In genomic region chr18:3665780-3666525, GRCh38 we compare ENCODE assay signal across 8 cellular contexts.
DNase-seq lines count a peak whose midpoint lies in the region; ATAC-seq, FAIRE-seq and TF ChIP-seq lines count a peak whose summit lies in the region.

No MANE protein-coding gene starts in this region.

- peak overlapping the region; percentile 69 for H3K27ac ChIP-seq in DND-41 (ENCODE audit: low read length)
- peak overlapping the region in 47 of 59 donors; percentile 5 to 83 (median 55) for H3K27ac ChIP-seq in dorsolateral prefrontal cortex
- H3K27ac ChIP-seq in HepG2 (ENCODE audit: extremely low read length, insufficient read depth, low read length) = peak overlapping the region; percentile 85

- CTCF ChIA-PET in activated CD4-positive, alpha-beta T cell treated with anti-CD3 and anti-CD28 coated beads, Interleukin-2, amount 10 ng/mL, durations not matched to agents 7 days and 5 days (lab: Charles Lee) = interaction anchor here (0.5 to 4.2 kb wide), 34 partner anchors 8 to 617 kb away, joined by 3 to 27 read pairs (median 4); no protein-coding TSS in a partner anchor
- CTCF ChIA-PET in HepG2 (lab: Yijun Ruan, JAX; ENCODE audit: low intra/inter-chr PET ratio, low total read pairs) = interaction anchor here (0.9 to 4.6 kb wide), 6 partner anchors 30 to 384 kb away, joined by 3 to 29 read pairs (median 9); no protein-coding TSS in a partner anchor

- H3K79me2 ChIP-seq in DND-41 (ENCODE audit: insufficient read depth, low read length) (no peaks in the 10 kb centered on the region), HepG2 (ENCODE audit: insufficient read depth, low read length) (no peaks in the 10 kb centered on the region)

- peaks cover 5% of the 10 kb centered on the region for H3K27me3 Mint-ChIP-seq in activated CD4-positive, alpha-beta T cell treated with anti-CD3 and anti-CD28 coated beads, Interleukin-2, amount 10 ng/mL, durations not matched to agents 7 days and 5 days

- intact Hi-C loops in dorsolateral prefrontal cortex (cut with DNase I) = loop anchor here (2.0 to 10.0 kb wide), 6 partner anchors 59 to 383 kb away; no protein-coding TSS in a partner anchor
- intact Hi-C loops in HepG2 (cut with micrococcal nuclease; ENCODE audit: unreplicated experiment) = loop anchor here (1.0 to 5.0 kb wide), 11 partner anchors 17 to 385 kb away; no protein-coding TSS in a partner anchor

- H3K9me3 Mint-ChIP-seq in activated CD4-positive, alpha-beta T cell treated with anti-CD3 and anti-CD28 coated beads, Interleukin-2, amount 10 ng/mL, durations not matched to agents 7 days and 5 days = no peaks in the 10 kb centered on the region

- peaks cover 26% of the 10 kb centered on the region for H3K4me1 Mint-ChIP-seq in activated CD4-positive, alpha-beta T cell treated with anti-CD3 and anti-CD28 coated beads, Interleukin-2, amount 10 ng/mL, durations not matched to agents 7 days and 5 days

- WGBS in HepG2 (ENCODE audit: low lambda C conversion rate) = under 1% methylated on average over 20 of the region's 20 CpGs

- peak overlapping the region; percentile 37 for H3K9ac ChIP-seq in DND-41 (ENCODE audit: low read depth, low read length)
- peak overlapping the region; percentile 73 for H3K9ac ChIP-seq in HepG2 (ENCODE audit: insufficient read depth, low read depth, low read length)

- peak; percentile 24 to 79; a peak in 3 of 4 replicates for TF ChIP-seq POLR2A in HepG2 (IDR thresholded peaks at IDR 0.05; ENCODE audit: insufficient read depth in 1 of 2, low read depth in 2 of 2, low read length in 2 of 2)

- TSS peak; percentile 96 for BruUV-seq in HepG2 (replicated peaks; lab: Mats Ljungman, UMichigan)

- H4K20me1 ChIP-seq in DND-41 (ENCODE audit: insufficient read depth, low read length) (no peaks in the 10 kb centered on the region), HepG2 (ENCODE audit: insufficient read depth, low read length) (no peaks in the 10 kb centered on the region)

- H3K4me2 ChIP-seq in DND-41 (ENCODE audit: insufficient read depth, low read length) (peak overlapping the region; percentile 75), HepG2 (ENCODE audit: low read depth, low read length) (peak overlapping the region; percentile 77)

- H3K36me3 Mint-ChIP-seq in activated CD4-positive, alpha-beta T cell treated with anti-CD3 and anti-CD28 coated beads, Interleukin-2, amount 10 ng/mL, durations not matched to agents 7 days and 5 days (ENCODE audit: low read depth) = no peaks in the 10 kb centered on the region

- ATAC-seq in DND-41 (ENCODE audit: insufficient read depth, low read depth) = peak; percentile 87
- peak; percentile 55 for ATAC-seq in HG02981 (IDR thresholded peaks at IDR 0.05; ENCODE audit: unreplicated experiment)
- ATAC-seq in HepG2 = peak; percentile 90
- ATAC-seq in GM19023 (IDR thresholded peaks at IDR 0.05; ENCODE audit: unreplicated experiment) = no peak

- peak; percentile 86 for TF ChIP-seq RAD21 in HepG2 (CRISPR knock-in tag; IDR thresholded peaks at IDR 0.05)

- H3K4me1 ChIP-seq in DND-41 (ENCODE audit: insufficient read depth, low read length) (peaks cover 21% of the 10 kb centered on the region), HepG2 (ENCODE audit: insufficient read depth, low read length) (peaks cover 55% of the 10 kb centered on the region)

- no peaks in the 10 kb centered on the region for H3K9me3 ChIP-seq in DND-41 (ENCODE audit: insufficient read depth, low read length, severe bottlenecking)
- H3K9me3 ChIP-seq in HepG2 (ENCODE audit: low read length) = peaks cover 3% of the 10 kb centered on the region; the same call in 1 of the 2 replicates

- H3K4me3 ChIP-seq in DND-41 (ENCODE audit: low read depth in 1 of 2, low read length in 2 of 2) (peak overlapping the region in 1 of 2 experiments; percentile 52; a peak in 3 of 4 replicates), dorsolateral prefrontal cortex (peak overlapping the region in 57 of 59 donors; percentile 6 to 67 (median 42)), HepG2 (replicated peaks in 1 of 3; ENCODE audit: insufficient read depth in 1 of 3, low read depth in 2 of 3, low read length in 3 of 3) (peak overlapping the region; percentile 36 to 53 (median 42); a peak in 5 of 6 replicates)

- DNase-seq in DND-41 = peak; percentile 83
- DNase-seq in NCI-H460 (ENCODE audit: extremely low read depth, low read depth) = peak; percentile 87
- peak; percentile 76 for DNase-seq in activated CD4-positive, alpha-beta T cell treated with anti-CD3 and anti-CD28 coated beads, Interleukin-2, amount 10 ng/mL, durations not matched to agents 7 days and 5 days
- DNase-seq in dorsolateral prefrontal cortex = peak; percentile 76 to 89 (median 83)
- peak; percentile 99 for DNase-seq in HepG2 (ENCODE audit: low spot score)
- peak; percentile 56 for DNase-seq in stimulated activated CD4-positive, alpha-beta T cell treated with anti-CD3 and anti-CD28 coated beads, Interleukin-2, amount 100 ng/mL, for 4 hours (ENCODE audit: low read depth)

- TF ChIP-seq EP300 in HepG2 (IDR thresholded peaks at IDR 0.05; ENCODE audit: low read depth in 2 of 2, low read length in 2 of 2) (peak; percentile 74 to 98; a peak in 3 of 4 replicates), HepG2 (CRISPR knock-in tag; IDR thresholded peaks at IDR 0.05; ENCODE audit: borderline replicate concordance) (peak; percentile 99)

- POLR2A ChIA-PET in activated CD4-positive, alpha-beta T cell treated with anti-CD3 and anti-CD28 coated beads, Interleukin-2, amount 10 ng/mL, durations not matched to agents 7 days and 5 days (lab: Charles Lee) = interaction anchor here (1.4 kb wide), 1 partner anchor 72 kb away, joined by 4 read pairs; no protein-coding TSS in a partner anchor
- POLR2A ChIA-PET in HepG2 (lab: Yijun Ruan, JAX) = interaction anchor here (0.7 to 5.5 kb wide), 27 partner anchors 10 to 727 kb away, joined by 3 to 271 read pairs (median 5); partner anchors contain the start of gene MYL12A

- in situ Hi-C loops in HepG2 (cut with HindIII; ENCODE audit: extremely low pct_ligation_motif_present, low pct_unique_long_range_greater_than_20kb) = loop anchor here (5.0 kb wide), 3 partner anchors 74 to 384 kb away; partner anchors contain the start of gene TGIF1

- peak overlapping the region; percentile 71 for H3K27ac Mint-ChIP-seq in activated CD4-positive, alpha-beta T cell treated with anti-CD3 and anti-CD28 coated beads, Interleukin-2, amount 10 ng/mL, durations not matched to agents 7 days and 5 days

- H2AFZ ChIP-seq in DND-41 (ENCODE audit: low read depth, low read length) = peak overlapping the region; percentile 66
- no peak overlapping the region for H2AFZ ChIP-seq in HepG2 (ENCODE audit: low read length)

- H3K36me3 ChIP-seq in DND-41 (ENCODE audit: insufficient read depth, low read length) (no peaks in the 10 kb centered on the region), HepG2 (replicated peaks in 1 of 2; ENCODE audit: control insufficient read depth in 1 of 2, insufficient read depth in 2 of 2, low read length in 2 of 2) (no peaks in the 10 kb centered on the region)

- peak; percentile 89 for FAIRE-seq in HepG2 (lab: Jason Lieb, UNC)

- TF ChIP-seq CTCF in DND-41 (IDR thresholded peaks at IDR 0.05; ENCODE audit: borderline replicate concordance, extremely low read depth, low read length, poor library complexity, severe bottlenecking) = peak; percentile 95
- peak; percentile 90 to 99 (median 97) for TF ChIP-seq CTCF in dorsolateral prefrontal cortex (IDR thresholded peaks at IDR 0.05 in 54 of 56, conservative IDR thresholded peaks at IDR 0.05 in 2 of 56; ENCODE audit: low read depth in 1 of 56, partially characterized antibody in 56 of 56)
- peak; percentile 91 for TF ChIP-seq CTCF in HepG2 (CRISPR knock-in tag; IDR thresholded peaks at IDR 0.05)

- H3K27me3 ChIP-seq in DND-41 (ENCODE audit: insufficient read depth, low read length, poor library complexity) = no peaks in the 10 kb centered on the region
- H3K27me3 ChIP-seq in dorsolateral prefrontal cortex = no peaks in the 10 kb centered on the region
- H3K27me3 ChIP-seq in HepG2 (ENCODE audit: control insufficient read depth in 1 of 2, insufficient read depth in 2 of 2, low read length in 2 of 2) = no peaks in the 10 kb centered on the region

- H3K4me3 Mint-ChIP-seq in activated CD4-positive, alpha-beta T cell treated with anti-CD3 and anti-CD28 coated beads, Interleukin-2, amount 10 ng/mL, durations not matched to agents 7 days and 5 days = no peak overlapping the region

TF ChIP-seq in HepG2, 621 proteins besides CTCF, POLR2A, EP300 and RAD21 (continues in another document):
- TF ChIP-seq ZNF205 (CRISPR knock-in tag; IDR thresholded peaks at IDR 0.05) (peak; percentile 68; the same call in 1 of the 2 replicates), HIC2 (CRISPR knock-in tag; IDR thresholded peaks at IDR 0.05; ENCODE audit: low read depth) (peak; percentile 56), ZNF577 (CRISPR knock-in tag; IDR thresholded peaks at IDR 0.05; ENCODE audit: borderline replicate concordance, low read depth) (no peak), KDM1A (CRISPR knock-in tag; IDR thresholded peaks at IDR 0.05) (peak; percentile 65; the same call in 1 of the 2 replicates), HDAC1 (CRISPR knock-in tag; IDR thresholded peaks at IDR 0.05) (peak; percentile 63; the same call in 1 of the 2 replicates)
- TF ChIP-seq, protein P1, sequence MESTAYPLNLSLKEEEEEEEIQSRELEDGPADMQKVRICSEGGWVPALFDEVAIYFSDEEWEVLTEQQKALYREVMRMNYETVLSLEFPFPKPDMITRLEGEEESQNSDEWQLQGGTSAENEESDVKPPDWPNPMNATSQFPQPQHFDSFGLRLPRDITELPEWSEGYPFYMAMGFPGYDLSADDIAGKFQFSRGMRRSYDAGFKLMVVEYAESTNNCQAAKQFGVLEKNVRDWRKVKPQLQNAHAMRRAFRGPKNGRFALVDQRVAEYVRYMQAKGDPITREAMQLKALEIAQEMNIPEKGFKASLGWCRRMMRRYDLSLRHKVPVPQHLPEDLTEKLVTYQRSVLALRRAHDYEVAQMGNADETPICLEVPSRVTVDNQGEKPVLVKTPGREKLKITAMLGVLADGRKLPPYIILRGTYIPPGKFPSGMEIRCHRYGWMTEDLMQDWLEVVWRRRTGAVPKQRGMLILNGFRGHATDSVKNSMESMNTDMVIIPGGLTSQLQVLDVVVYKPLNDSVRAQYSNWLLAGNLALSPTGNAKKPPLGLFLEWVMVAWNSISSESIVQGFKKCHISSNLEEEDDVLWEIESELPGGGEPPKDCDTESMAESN (CRISPR knock-in tag; conservative IDR thresholded peaks at IDR 0.05) = 0 out of 2 replicates have a peak, but pooled peaks have one; percentile 45
